Comparison of ENCODE assay signal across 9 cellular contexts in genomic region chr1:203276916-203277535, GRCh38. TPM values are rescaled to one million over a fixed set of nuclear protein-coding genes. Genes with fewer than 3 reads are reported as not detected.
DNase-seq lines count a peak whose midpoint lies in the region; ATAC-seq and TF ChIP-seq lines count a peak whose summit lies in the region.
"Had no signal": no experiment of that assay in that cellular context is flagged by ENCODE, and none has a peak within 500 bp of the region (broad histone marks: within the 10 kb centered on the region; RNA-seq: fewer than 3 reads in every experiment).

No MANE protein-coding gene starts in this region.

- POLR2A ChIA-PET in activated CD8-positive, alpha-beta T cell treated with anti-CD3 and anti-CD28 coated beads for 36 hours (lab: Charles Lee): interaction anchor here (1.7 to 9.2 kb wide), 7 partner anchors 10 to 57 kb away, joined by 5 to 123 read pairs (median 5); partner anchors contain the start of gene BTG2

- intact Hi-C loops in activated CD8-positive, alpha-beta T cell treated with anti-CD3 and anti-CD28 coated beads for 36 hours (cut with micrococcal nuclease): no loop called here
- intact Hi-C loops in heart left ventricle (cut with DNase I): loop anchor here in 2 of 10 donors (10.0 kb wide), 2 partner anchors 418 to 428 kb away; no protein-coding TSS in a partner anchor

- no peaks in the 10 kb centered on the region for H3K9me3 Mint-ChIP-seq in activated CD8-positive, alpha-beta T cell treated with anti-CD3 and anti-CD28 coated beads for 36 hours

- H3K4me2 ChIP-seq in DOHH2 (ENCODE audit: low read length): peak overlapping the region; percentile 99

- H3K27me3 Mint-ChIP-seq in activated CD8-positive, alpha-beta T cell treated with anti-CD3 and anti-CD28 coated beads for 36 hours: no peaks in the 10 kb centered on the region

- peaks cover 18% of the 10 kb centered on the region for H3F3A ChIP-seq in DOHH2 (ENCODE audit: control insufficient read depth, insufficient read depth)

- H3K4me1 Mint-ChIP-seq in activated CD8-positive, alpha-beta T cell treated with anti-CD3 and anti-CD28 coated beads for 36 hours (ENCODE audit: low read depth): peaks cover 64% of the 10 kb centered on the region

- no peaks in the 10 kb centered on the region for H3K9me2 ChIP-seq in DOHH2 (replicated peaks; ENCODE audit: control insufficient read depth, low read length)

- peak overlapping the region; percentile 10 to 60 (median 15) for H3K9ac ChIP-seq in skeletal muscle tissue (ENCODE audit: low read depth in 1 of 3, low read length in 3 of 3)

- DNase-seq in activated CD8-positive, alpha-beta T cell treated with anti-CD3 and anti-CD28 coated beads for 36 hours: peak; percentile 39
- DNase-seq in heart left ventricle: peak in 2 of 5 donors; percentile 60 to 77
- DNase-seq: DMS79 had no signal

- peak overlapping the region; percentile 54 for H3K4me3 Mint-ChIP-seq in activated CD8-positive, alpha-beta T cell treated with anti-CD3 and anti-CD28 coated beads for 36 hours

- H3K27me3 ChIP-seq in DOHH2 (ENCODE audit: control insufficient read depth, low read length): no peaks in the 10 kb centered on the region
- H3K27me3 ChIP-seq in heart left ventricle: no peaks in the 10 kb centered on the region
- no peaks in the 10 kb centered on the region for H3K27me3 ChIP-seq in skeletal muscle tissue (ENCODE audit: control insufficient read depth in 3 of 3, insufficient read depth in 3 of 3, low read length in 3 of 3)

- CTCF ChIA-PET in activated CD8-positive, alpha-beta T cell treated with anti-CD3 and anti-CD28 coated beads for 36 hours (lab: Charles Lee): interaction anchor here (0.8 to 21.4 kb wide), 12 partner anchors 7 to 211 kb away, joined by 3 to 1114 read pairs (median 6); partner anchors contain the start of genes BTG2 and FMOD

- no peak for TF ChIP-seq POLR2A in heart left ventricle (IDR thresholded peaks at IDR 0.05)

- TF ChIP-seq CTCF in DOHH2 (IDR thresholded peaks at IDR 0.05; ENCODE audit: low read depth, low read length, poor library complexity, severe bottlenecking) (no peak), heart left ventricle (IDR thresholded peaks at IDR 0.05) (no peak)
- TF ChIP-seq CTCF in activated CD8-positive, alpha-beta T cell treated with anti-CD3 and anti-CD28 coated beads for 36 hours (IDR thresholded peaks at IDR 0.05): no peak

- H3K4me1 ChIP-seq in DOHH2 (ENCODE audit: control insufficient read depth, low read length) (peaks cover 91% of the 10 kb centered on the region), heart left ventricle (peaks cover 13 to 91% (median 74%) of the 10 kb centered on the region in 12 donors), skeletal muscle tissue (ENCODE audit: control insufficient read depth in 3 of 3, insufficient read depth in 3 of 3, low read length in 3 of 3) (peaks cover 89 to 95% (median 95%) of the 10 kb centered on the region in 3 donors)

- 0 out of 2 replicates have a peak, but pooled peaks cover 6% of the 10 kb centered on the region for H3K79me2 ChIP-seq in DOHH2 (ENCODE audit: control insufficient read depth, low read length)

- H3K36me3 ChIP-seq in DOHH2 (ENCODE audit: control insufficient read depth, low read length): no peaks in the 10 kb centered on the region
- H3K36me3 ChIP-seq in heart left ventricle: no peaks in the 10 kb centered on the region
- H3K36me3 ChIP-seq in skeletal muscle tissue (ENCODE audit: control insufficient read depth in 3 of 3, insufficient read depth in 3 of 3, low read length in 3 of 3): no peaks in the 10 kb centered on the region

- peak overlapping the region; percentile 68; the same call in 1 of the 2 replicates for H3K4me3 ChIP-seq in DOHH2 (ENCODE audit: low read length)
- no peak overlapping the region for H3K4me3 ChIP-seq in heart left ventricle
- H3K4me3 ChIP-seq in skeletal muscle tissue (ENCODE audit: low read length in 3 of 3): peak overlapping the region in 1 of 3 donors; percentile 29

- H3K27ac ChIP-seq in DOHH2 (ENCODE audit: low read depth, low read length) (peak overlapping the region; percentile 72), heart left ventricle (peak overlapping the region; percentile 79 to 98 (median 92)), skeletal muscle tissue (ENCODE audit: low read depth, low read length) (peak overlapping the region; percentile 98)

- H4K20me1 ChIP-seq in DOHH2 (ENCODE audit: control insufficient read depth, insufficient read depth, low read depth, low read length): no peaks in the 10 kb centered on the region

- H3K36me3 Mint-ChIP-seq in activated CD8-positive, alpha-beta T cell treated with anti-CD3 and anti-CD28 coated beads for 36 hours (ENCODE audit: low read depth): no peaks in the 10 kb centered on the region

- H3K9me3 ChIP-seq in DOHH2 (ENCODE audit: control insufficient read depth, insufficient read depth, low read length): no peaks in the 10 kb centered on the region
- H3K9me3 ChIP-seq in heart left ventricle: no peaks in the 10 kb centered on the region
- no peaks in the 10 kb centered on the region for H3K9me3 ChIP-seq in skeletal muscle tissue (ENCODE audit: control insufficient read depth in 3 of 3, low read length in 3 of 3)

- peak overlapping the region; percentile 91 for H3K27ac Mint-ChIP-seq in activated CD8-positive, alpha-beta T cell treated with anti-CD3 and anti-CD28 coated beads for 36 hours

- WGBS in heart left ventricle, 4 donors: 44 to 64% (median 48%) methylated on average over 7 to 9 of the region's 9 CpGs

- ATAC-seq in activated CD8-positive, alpha-beta T cell treated with anti-CD3 and anti-CD28 coated beads for 36 hours: no peak
- ATAC-seq in heart left ventricle (peak in 2 of 4 donors; percentile 3 to 8), HG02642 (IDR thresholded peaks at IDR 0.05; ENCODE audit: poor library complexity, unreplicated experiment) (no peak), HG03025 (IDR thresholded peaks at IDR 0.05; ENCODE audit: low FRiP score, unreplicated experiment) (no peak), HG03571 (IDR thresholded peaks at IDR 0.05; ENCODE audit: unreplicated experiment) (no peak), HG03342 (IDR thresholded peaks at IDR 0.05; ENCODE audit: unreplicated experiment) (no peak)

RNA-seq across cellular contexts. Expression of gene BTG2, which starts 28.3 kb away (rescaled TPM):
- 100 to 1,000 TPM; 115 TPM for total RNA-seq in activated CD8-positive, alpha-beta T cell treated with anti-CD3 and anti-CD28 coated beads for 36 hours
- total RNA-seq in heart left ventricle: 100 to 1,000 TPM in 1 of 9 donors, 10 to 100 TPM in 8; 28.0 to 174 (median 42.1) TPM
- polyA plus RNA-seq in heart left ventricle: 10 to 100 TPM; 23.8 to 77.3 TPM
- 32.4 TPM for total RNA-seq in skeletal muscle tissue

RNA-seq across cellular contexts. Expression of gene CHIT1, which starts 47.6 kb away (rescaled TPM):
- under 1 TPM; 0.56 to 0.74 TPM for total RNA-seq in activated CD8-positive, alpha-beta T cell treated with anti-CD3 and anti-CD28 coated beads for 36 hours
- total RNA-seq in heart left ventricle (1 to 10 TPM in 1 of 9 donors, under 1 TPM in 4, not detected in 4; 0.05 to 1.7 (median 0.22) TPM), skeletal muscle tissue (under 0.01 TPM)
- polyA plus RNA-seq in heart left ventricle: not detected
